In the genomic region with DNA sequence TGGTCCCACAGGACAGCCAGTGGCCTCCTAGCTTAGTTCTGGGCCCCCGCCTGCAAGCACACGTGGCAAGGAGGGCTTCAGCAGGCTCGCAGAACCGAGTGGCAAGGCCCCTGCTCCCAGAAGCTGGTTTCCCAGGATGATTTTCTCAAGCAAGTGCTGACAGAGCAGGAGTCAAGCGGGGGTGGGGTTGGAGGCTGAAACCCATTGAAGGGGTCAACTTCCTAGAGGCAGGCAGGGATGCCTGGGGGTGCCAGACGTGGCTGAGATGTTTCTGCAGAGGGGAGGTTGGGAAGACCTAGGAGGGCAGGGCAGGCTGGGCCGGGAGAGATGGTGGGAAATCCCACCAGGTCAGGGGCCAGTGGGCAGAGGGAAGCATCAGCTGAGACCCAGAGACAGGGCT, we compare ENCODE assay signal across 14 cellular contexts. TPM values are rescaled to one million over a fixed set of nuclear protein-coding genes. Genes with fewer than 3 reads are reported as not detected.
A peak's percentile ranks its signal among the peaks of the same experiment; 100 is the strongest.
DNase-seq lines count a peak whose midpoint lies in the region; ATAC-seq and TF ChIP-seq lines count a peak whose summit lies in the region.
"Had no signal": no experiment of that assay in that cellular context is flagged by ENCODE, and none has a peak within 500 bp of the region (broad histone marks: within the 10 kb centered on the region; RNA-seq: fewer than 3 reads in every experiment).

No MANE protein-coding gene starts in this region.

- no peaks in the 10 kb centered on the region for H4K20me1 ChIP-seq in H9 (ENCODE audit: control insufficient read depth, insufficient read depth, insufficient read length)

- no peak for DNase-seq in H9
- peak; percentile 41 for DNase-seq in left kidney (ENCODE audit: low read depth, low spot score)
- no peak for DNase-seq in effector CD8-positive, alpha-beta T cell (lab: John Stamatoyannopoulos, UW)
- DNase-seq: C1 segment of cervical spinal cord; Calu3; CD4-positive, alpha-beta T cell; DMS 273 treated with DMSO at 0.1 percent for 48 hours; DMS79; IMR-90 had no signal

- no peak overlapping the region for H3K56ac ChIP-seq in H9 (ENCODE audit: insufficient read length, low read depth, low read length)

- H3K4me3 ChIP-seq in neutrophil (ENCODE audit: low read depth in 1 of 2, low read length in 1 of 2) = no peak overlapping the region

- no peak overlapping the region for H3T11ph ChIP-seq in H9 (ENCODE audit: low read length)

- H4K8ac ChIP-seq in H9 (replicated peaks; ENCODE audit: insufficient read length, low read depth, low read length) = no peak overlapping the region

- TF ChIP-seq CTCF in H9 (conservative IDR thresholded peaks at IDR 0.05) (no peak), brain (conservative IDR thresholded peaks at IDR 0.05) (no peak), neutrophil (IDR thresholded peaks at IDR 0.05) (no peak)

- peak overlapping the region; percentile 18; the same call in 1 of the 2 replicates for H3K14ac ChIP-seq in H9 (ENCODE audit: insufficient read depth, low read length)

- H3K4me1 Mint-ChIP-seq in H9 (peaks cover 47 to 61% of the 10 kb centered on the region in 2 experiments), brain (peaks cover 65% of the 10 kb centered on the region)
- H3K4me1 Mint-ChIP-seq: B cell had no signal

- H3K27ac ChIP-seq in H9 (ENCODE audit: insufficient read length, low read depth, low read length) (no peak overlapping the region), neutrophil (peak overlapping the region; percentile 64)

- H2AFZ ChIP-seq in H9 (ENCODE audit: low read length) = no peak overlapping the region

- no peaks in the 10 kb centered on the region for H3K79me2 ChIP-seq in H9 (ENCODE audit: insufficient read depth, low read length)

- H3K9me3 Mint-ChIP-seq in H9 (peaks cover 8 to 14% of the 10 kb centered on the region in 2 experiments), brain (peaks cover 0 to 12% (median 6%) of the 10 kb centered on the region in 5 experiments)
- H3K9me3 Mint-ChIP-seq: CD4-positive, alpha-beta T cell had no signal

- H3K4ac ChIP-seq in H9 (ENCODE audit: low read depth, low read length) = no peak overlapping the region

- H4K91ac ChIP-seq in H9 (ENCODE audit: insufficient read length, low read depth, low read length) = no peak overlapping the region

- H3K27me3 ChIP-seq in H9 (ENCODE audit: insufficient read depth, low read length) = no peaks in the 10 kb centered on the region
- H3K27me3 ChIP-seq in neutrophil = no peaks in the 10 kb centered on the region

- H3K4me1 ChIP-seq in H9 (ENCODE audit: insufficient read depth, low read length) = no peaks in the 10 kb centered on the region; the same call in 1 of the 2 replicates
- no peaks in the 10 kb centered on the region for H3K4me1 ChIP-seq in neutrophil (ENCODE audit: control insufficient read depth in 1 of 2, insufficient read depth in 1 of 2, low read depth in 1 of 2, low read length in 1 of 2)

- H3K79me1 ChIP-seq in H9 (ENCODE audit: insufficient read depth, low read depth, low read length, poor library complexity, severe bottlenecking) = no peaks in the 10 kb centered on the region

- peaks cover 76% of the 10 kb centered on the region for H3K36me3 ChIP-seq in neutrophil

- no peak overlapping the region for H2AK5ac ChIP-seq in H9 (ENCODE audit: insufficient read length, low read length)

- H2BK5ac ChIP-seq in H9 (ENCODE audit: insufficient read length, low read length) = no peak overlapping the region

- no peak for ATAC-seq in GM21381 (IDR thresholded peaks at IDR 0.05; ENCODE audit: unreplicated experiment)
- no peak for ATAC-seq in HG02623 (IDR thresholded peaks at IDR 0.05; ENCODE audit: unreplicated experiment)

- H2BK120ac ChIP-seq in H9 (ENCODE audit: low read depth, low read length, poor library complexity, severe bottlenecking) = no peak overlapping the region

- no peak overlapping the region for H3K23ac ChIP-seq in H9 (ENCODE audit: insufficient read length, low read depth, low read length)

- no peak overlapping the region for H2BK12ac ChIP-seq in H9 (ENCODE audit: insufficient read length, low read depth, low read length)

- no peaks in the 10 kb centered on the region for H3K23me2 ChIP-seq in H9 (ENCODE audit: insufficient read length, low read depth, low read length, poor library complexity, severe bottlenecking)

- WGBS in H9 (ENCODE audit: extremely low coverage, insufficient read length, low lambda C conversion rate) = no CpG with 5 or more reads among the region's 7 CpGs

- H3K9me3 ChIP-seq in H9 (ENCODE audit: control insufficient read depth, low read depth, low read length) (no peaks in the 10 kb centered on the region), neutrophil (no peaks in the 10 kb centered on the region)

- H3K18ac ChIP-seq in H9 (ENCODE audit: insufficient read length, low read depth, low read length) = no peak overlapping the region

- H3K27me3 Mint-ChIP-seq in H9 (ENCODE audit: low read depth) (peaks cover 44% of the 10 kb centered on the region), brain (peaks cover 10% of the 10 kb centered on the region)
- H3K27me3 Mint-ChIP-seq: CD4-positive, alpha-beta T cell had no signal

- no peak overlapping the region for H3K9ac ChIP-seq in H9 (ENCODE audit: extremely low read depth, insufficient read length, low read length)

- no peak overlapping the region for H3K4me2 ChIP-seq in H9 (ENCODE audit: insufficient read depth, insufficient read length, low read length)

- peak overlapping the region in 1 of 3 experiments; percentile 62; a peak in 1 of 7 replicates for H3K27ac Mint-ChIP-seq in H9
- H3K27ac Mint-ChIP-seq in brain = peak overlapping the region in 3 of 5 experiments; percentile 14 to 91 (median 80)
- H3K27ac Mint-ChIP-seq: B cell; CD4-positive, alpha-beta T cell had no signal

- H3K4me3 Mint-ChIP-seq in H9 (no peak overlapping the region), brain (no peak overlapping the region)
- H3K4me3 Mint-ChIP-seq: B cell; CD4-positive, alpha-beta T cell had no signal

- H2BK15ac ChIP-seq in H9 (ENCODE audit: low read depth, low read length) = no peak overlapping the region

- no peak overlapping the region for H2BK20ac ChIP-seq in H9 (ENCODE audit: low read depth, low read length, poor library complexity, severe bottlenecking)

- no peak overlapping the region for H4K5ac ChIP-seq in H9 (ENCODE audit: insufficient read length, low read depth, low read length)

- H3K36me3 Mint-ChIP-seq in H9 (ENCODE audit: insufficient read depth in 1 of 3, low read depth in 3 of 3) (peaks cover 4 to 15% (median 7%) of the 10 kb centered on the region in 3 experiments; a peak in 4 of 7 replicates), brain (no peaks in the 10 kb centered on the region)

RNA-seq across cellular contexts. Expression of a gene that starts 51.1 kb away (rescaled TPM):
- total RNA-seq in H9 (2021) = 0.55 and 0.68 TPM in 2 replicates
- polyA plus RNA-seq in brain (ENCODE audit: insufficient read depth, low read depth, low replicate concordance) = 1.4 TPM
- total RNA-seq: IMR-90 had no signal
- polyA plus RNA-seq: IMR-90 had no signal
